21 cellular contexts compared by ENCODE assay signal in the genomic region with DNA sequence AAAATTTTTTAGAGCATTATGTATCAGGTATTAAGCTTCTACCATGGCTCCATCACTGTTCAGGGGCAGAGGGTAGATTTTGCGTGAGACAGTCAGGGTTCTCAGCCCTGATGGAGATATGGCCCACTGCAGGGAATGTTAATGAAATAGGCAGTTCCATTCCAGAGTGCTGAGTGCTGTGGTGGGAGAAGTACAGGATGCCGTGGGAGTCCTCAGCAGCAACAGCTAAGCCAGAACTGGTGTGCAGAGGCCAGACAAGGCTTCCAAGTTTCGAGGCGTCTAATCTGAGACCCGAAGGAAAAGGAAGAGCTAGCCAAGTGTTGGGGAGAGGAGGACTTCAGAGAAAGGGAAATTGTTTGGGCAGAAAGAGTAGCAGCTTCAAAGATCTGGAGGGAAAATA. TPM values are rescaled to one million over a fixed set of nuclear protein-coding genes. Genes with fewer than 3 reads are reported as not detected.
DNase-seq lines count a peak whose midpoint lies in the region; ATAC-seq and TF ChIP-seq lines count a peak whose summit lies in the region.
"Had no signal": no experiment of that assay in that cellular context is flagged by ENCODE, and none has a peak within 500 bp of the region (broad histone marks: within the 10 kb centered on the region; RNA-seq: fewer than 3 reads in every experiment).

No MANE protein-coding gene starts in this region.

- ATAC-seq in IMR-90 (ENCODE audit: low read depth) = no peak
- peak in 7 of 8 donors; percentile 48 to 85 (median 67) for ATAC-seq in heart right ventricle
- ATAC-seq: A549, HCT116 had no signal

- H3K4me1 ChIP-seq in IMR-90 (ENCODE audit: control insufficient read depth, insufficient read depth, low read length) (no peaks in the 10 kb centered on the region), heart right ventricle (peaks cover 0 to 12% (median 0%) of the 10 kb centered on the region in 9 donors), ovary (ENCODE audit: insufficient read depth) (no peaks in the 10 kb centered on the region), A673 (ENCODE audit: insufficient read depth, low read length, poor library complexity, severe bottlenecking) (no peaks in the 10 kb centered on the region)
- H3K4me1 ChIP-seq: A549, BE2C had no signal

- 62% methylated on average over 4 of the region's 5 CpGs; no CpG with 5 or more reads in 1 of the 2 experiments for WGBS in IMR-90 (ENCODE audit: extremely low coverage in 2 of 2, insufficient read length in 1 of 2), 2 experiments
- 46 to 49% methylated on average over 5 of the region's 5 CpGs for WGBS in heart right ventricle, 2 donors
- 11 to 23% (median 16%) methylated on average over 5 of the region's 5 CpGs for WGBS in ovary, 3 donors

- in situ Hi-C loops in IMR-90 (cut with MboI; ENCODE audit: low sequenced_read_pairs) = no loop called here

- TF ChIP-seq EP300 in ovary (IDR thresholded peaks at IDR 0.05) = no peak

- H2AFZ ChIP-seq in IMR-90 (replicated peaks; ENCODE audit: low read length, poor library complexity) = no peak overlapping the region
- H2AFZ ChIP-seq: PC-9 had no signal

- no peak overlapping the region for H2BK20ac ChIP-seq in IMR-90 (ENCODE audit: low read depth, low read length)

- no peak overlapping the region for H3K56ac ChIP-seq in IMR-90 (ENCODE audit: extremely low read depth, insufficient read depth, low read length)

- no peaks in the 10 kb centered on the region for H3K9me1 ChIP-seq in IMR-90 (ENCODE audit: insufficient read depth, low read length)

- POLR2A ChIA-PET in IMR-90 (lab: Charles Lee; ENCODE audit: unreplicated experiment) (no interaction called here), A673 (lab: Charles Lee; ENCODE audit: low non-redundant PET) (no interaction called here)

- H4K5ac ChIP-seq in IMR-90 (ENCODE audit: low read depth, low read length) = no peak overlapping the region

- H3K14ac ChIP-seq in IMR-90 (replicated peaks; ENCODE audit: low read depth, low read length) = no peak overlapping the region

- peak; percentile 10 for DNase-seq in IMR-90
- DNase-seq in amniotic epithelial cell (ENCODE audit: low read depth) = peak; percentile 41
- DNase-seq in heart right ventricle = peak in 1 of 2 donors; percentile 25
- peak in 3 of 5 donors; percentile 21 to 30 (median 30) for DNase-seq in ovary
- no peak for DNase-seq in SW 1271 (lab: John Stamatoyannopoulos, UW)
- DNase-seq in A673 (ENCODE audit: low spot score) = no peak
- DNase-seq in stimulated activated CD4-positive, alpha-beta T cell treated with anti-CD3 and anti-CD28 coated beads, Interleukin-4, amount 100 ng/mL, for 4 hours = no peak
- DNase-seq: BE2C; CD8-positive, alpha-beta memory T cell; DMS79 treated with DMSO at 0.1 percent for 48 hours; GF-D8; MM.1S; NCI-H1417; NCI-H1694; NCI-H2029 treated with DMSO at 0.1 percent for 48 hours; NCI-H526 treated with DMSO at 0.1 percent for 48 hours; PC-9; SHP77 had no signal

- H2AK9ac ChIP-seq in IMR-90 (replicated peaks; ENCODE audit: low read depth, low read length, poor library complexity) = no peak overlapping the region

- dilution Hi-C loops in IMR-90 (cut with HindIII; ENCODE audit: low sequenced_read_pairs, unreplicated experiment) = no loop called here

- no peaks in the 10 kb centered on the region for H4K20me1 ChIP-seq in IMR-90 (ENCODE audit: insufficient read depth, low read length)

- no peaks in the 10 kb centered on the region for H3K79me1 ChIP-seq in IMR-90 (ENCODE audit: low read depth in 1 of 2, low read length in 2 of 2)

- TF ChIP-seq POLR2A in IMR-90 (IDR thresholded peaks at IDR 0.05; ENCODE audit: low read depth, low read length) (no peak), ovary (IDR thresholded peaks at IDR 0.05) (no peak)

- H3K4ac ChIP-seq in IMR-90 (ENCODE audit: low read depth, low read length) = no peak overlapping the region

- H2BK15ac ChIP-seq in IMR-90 (ENCODE audit: low read depth, low read length) = no peak overlapping the region

- H3K4me3 ChIP-seq in IMR-90 (ENCODE audit: insufficient read depth, low read depth, low read length) = no peak overlapping the region
- H3K4me3 ChIP-seq in heart right ventricle = no peak overlapping the region
- no peak overlapping the region for H3K4me3 ChIP-seq in ovary
- no peak overlapping the region for H3K4me3 ChIP-seq in A673 (ENCODE audit: low read depth, low read length, poor library complexity, severe bottlenecking)
- H3K4me3 ChIP-seq: A549, PC-9 had no signal

- intact Hi-C loops in IMR-90 (cut with micrococcal nuclease) = no loop called here
- intact Hi-C loops in heart right ventricle (cut with DNase I) = no loop called here
- intact Hi-C loops in ovary (cut with DNase I) = no loop called here
- intact Hi-C loops in A673 (cut with micrococcal nuclease; ENCODE audit: unreplicated experiment) = no loop called here

- no peak overlapping the region for H4K8ac ChIP-seq in IMR-90 (ENCODE audit: low read depth in 2 of 2, low read length in 2 of 2)

- H3K4me2 ChIP-seq in IMR-90 (ENCODE audit: low read depth, low read length) = no peak overlapping the region
- H3K4me2 ChIP-seq: A549, KMS-11, PC-9 had no signal

- H3K23ac ChIP-seq in IMR-90 (ENCODE audit: low read depth, low read length) = no peak overlapping the region

- no peak overlapping the region for H4K91ac ChIP-seq in IMR-90 (ENCODE audit: insufficient read depth, low read depth, low read length)

- no peak for TF ChIP-seq CTCF in IMR-90 (conservative IDR thresholded peaks at IDR 0.05; ENCODE audit: low read depth, low read length)
- TF ChIP-seq CTCF in heart right ventricle (IDR thresholded peaks at IDR 0.05) = no peak
- no peak for TF ChIP-seq CTCF in ovary (IDR thresholded peaks at IDR 0.05)
- TF ChIP-seq CTCF in A673 (conservative IDR thresholded peaks at IDR 0.05; ENCODE audit: low read depth, low read length) = no peak

- H3K27me3 ChIP-seq in IMR-90 (ENCODE audit: control insufficient read depth, insufficient read depth, low read length) (no peaks in the 10 kb centered on the region; the same call in 1 of the 2 replicates), heart right ventricle (no peaks in the 10 kb centered on the region), ovary (no peaks in the 10 kb centered on the region), A673 (replicated peaks; ENCODE audit: insufficient read depth, low read depth, low read length, poor library complexity) (peaks cover 6% of the 10 kb centered on the region)
- H3K27me3 ChIP-seq: BE2C had no signal

- no peak overlapping the region for H3K9ac ChIP-seq in IMR-90 (ENCODE audit: low read depth, low read length)
- H3K9ac ChIP-seq: KMS-11 had no signal

- TF ChIP-seq RAD21 in IMR-90 (IDR thresholded peaks at IDR 0.05; ENCODE audit: low read length) = no peak

- BruUV-seq in IMR-90 (replicated peaks; lab: Mats Ljungman, UMichigan) (no TSS peak), A673 (replicated peaks; lab: Mats Ljungman, UMichigan) (no TSS peak)

- H3K18ac ChIP-seq in IMR-90 (ENCODE audit: low read depth, low read length) = no peak overlapping the region

- H2BK120ac ChIP-seq in IMR-90 (ENCODE audit: low read depth, low read length) = no peak overlapping the region

- H3K27ac ChIP-seq in IMR-90 (ENCODE audit: insufficient read depth, low read length) (no peak overlapping the region), heart right ventricle (no peak overlapping the region), ovary (no peak overlapping the region), A673 (ENCODE audit: low read depth, low read length, poor library complexity, severe bottlenecking) (no peak overlapping the region)
- H3K27ac ChIP-seq: A549, KMS-11, PC-9 had no signal

- H2AK5ac ChIP-seq in IMR-90 (ENCODE audit: low read depth, low read length) = no peak overlapping the region

- H2BK5ac ChIP-seq in IMR-90 (ENCODE audit: low read depth, low read length, poor library complexity, severe bottlenecking) = no peak overlapping the region

- CTCF ChIA-PET in IMR-90 (lab: Yijun Ruan, JAX) (interaction anchor here (0.6 kb wide), 1 partner anchor 133 kb away, joined by 3 read pairs; no protein-coding TSS in a partner anchor), A673 (lab: Charles Lee) (no interaction called here)

- H3K9me3 ChIP-seq in IMR-90 (ENCODE audit: control insufficient read depth, insufficient read depth, low read length) = no peaks in the 10 kb centered on the region
- H3K9me3 ChIP-seq in heart right ventricle = no peaks in the 10 kb centered on the region
- no peaks in the 10 kb centered on the region for H3K9me3 ChIP-seq in ovary
- no peaks in the 10 kb centered on the region for H3K9me3 ChIP-seq in A673 (ENCODE audit: low read depth, low read length, poor library complexity, severe bottlenecking)
- H3K9me3 ChIP-seq: A549, BE2C had no signal

- no peaks in the 10 kb centered on the region for H3K36me3 ChIP-seq in IMR-90 (ENCODE audit: control insufficient read depth, insufficient read depth, low read length)
- H3K36me3 ChIP-seq in heart right ventricle = no peaks in the 10 kb centered on the region
- H3K36me3 ChIP-seq in ovary = no peaks in the 10 kb centered on the region
- H3K36me3 ChIP-seq in A673 (ENCODE audit: insufficient read depth, low read length, poor library complexity, severe bottlenecking) = no peaks in the 10 kb centered on the region
- H3K36me3 ChIP-seq: BE2C had no signal

TF ChIP-seq in IMR-90, 13 proteins besides CTCF, POLR2A, EP300 and RAD21 (continues in another document):
- TF ChIP-seq, protein P1, sequence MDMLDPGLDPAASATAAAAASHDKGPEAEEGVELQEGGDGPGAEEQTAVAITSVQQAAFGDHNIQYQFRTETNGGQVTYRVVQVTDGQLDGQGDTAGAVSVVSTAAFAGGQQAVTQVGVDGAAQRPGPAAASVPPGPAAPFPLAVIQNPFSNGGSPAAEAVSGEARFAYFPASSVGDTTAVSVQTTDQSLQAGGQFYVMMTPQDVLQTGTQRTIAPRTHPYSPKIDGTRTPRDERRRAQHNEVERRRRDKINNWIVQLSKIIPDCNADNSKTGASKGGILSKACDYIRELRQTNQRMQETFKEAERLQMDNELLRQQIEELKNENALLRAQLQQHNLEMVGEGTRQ (IDR thresholded peaks at IDR 0.05; ENCODE audit: low read depth, low read length) = no peak
- no peak for TF ChIP-seq RFX5 (IDR thresholded peaks at IDR 0.05; ENCODE audit: low read depth, low read length)
- TF ChIP-seq NFE2L2 (IDR thresholded peaks at IDR 0.05; ENCODE audit: low read depth, low read length) = no peak
- no peak for TF ChIP-seq CHD1 (IDR thresholded peaks at IDR 0.05; ENCODE audit: low read depth, low read length)
- no peak for TF ChIP-seq MAZ (IDR thresholded peaks at IDR 0.05; ENCODE audit: borderline replicate concordance, low read depth, low read length)

RNA-seq across cellular contexts. Expression of a gene that starts 30.2 kb away (rescaled TPM):
- 23.8 and 24.2 TPM in 2 replicates for total RNA-seq in IMR-90 (2012; rRNA removed)
- polyA plus RNA-seq in IMR-90 (2012; rRNA removed) = 18.4 and 19.6 TPM in 2 replicates
- 8.2 and 8.5 TPM in 2 replicates for polyA plus RNA-seq in IMR-90 (2012; cell fraction: cytosol; rRNA removed)
- polyA plus RNA-seq in IMR-90 (2012; cell fraction: nucleus; rRNA removed; ENCODE audit: low replicate concordance) = 4.3 and 13.4 TPM in 2 replicates
- total RNA-seq in heart right ventricle = 100 to 1,000 TPM in 8 of 10 donors, 10 to 100 TPM in 2; 63.9 to 211 (median 137) TPM
- polyA plus RNA-seq in heart right ventricle = 10 to 100 TPM; 31.7 to 71.1 TPM
- total RNA-seq in ovary = 10 to 100 TPM; 19.6 to 31.9 (median 27.8) TPM
- polyA plus RNA-seq in ovary = 10 to 100 TPM; 16.2 to 59.9 TPM
- 14.7 and 16.4 TPM in 2 replicates for total RNA-seq in A673 (2021)

Comparison
In these comparisons a context has a peak if more than half of its experiments do, and no peak if none do; other contexts are left out.
1. DNase-seq: peak in IMR-90 (single experiment), amniotic epithelial cell (single experiment) and ovary (3 of 5); none in SW 1271 (0 of 2), A673 (single experiment) and stimulated activated CD4-positive, alpha-beta T cell treated with anti-CD3 and anti-CD28 coated beads, Interleukin-4, amount 100 ng/mL, for 4 hours (0 of 2).